In genomic region chr12:85951823-85952222, GRCh38 we compare ENCODE assay signal across 11 cellular contexts.
DNase-seq lines count a peak whose midpoint lies in the region; ATAC-seq and TF ChIP-seq lines count a peak whose summit lies in the region.
"Had no signal": no experiment of that assay in that cellular context is flagged by ENCODE, and none has a peak within 500 bp of the region (broad histone marks: within the 10 kb centered on the region; RNA-seq: fewer than 3 reads in every experiment).

No MANE protein-coding gene starts in this region.

- no peaks in the 10 kb centered on the region for H3K27me3 ChIP-seq in DND-41 (ENCODE audit: insufficient read depth, low read length, poor library complexity)
- no peaks in the 10 kb centered on the region for H3K27me3 ChIP-seq in adipocyte (replicated peaks; ENCODE audit: control insufficient read depth, insufficient read depth, low read length)
- peaks cover 0 to 3% (median 0%) of the 10 kb centered on the region in 4 donors for H3K27me3 ChIP-seq in liver (ENCODE audit: control insufficient read depth in 4 of 4, insufficient read depth in 4 of 4, low read length in 3 of 4)
- H3K27me3 ChIP-seq in CD8-positive, alpha-beta memory T cell (ENCODE audit: insufficient read depth, low read length, poor library complexity, severe bottlenecking), result no peaks in the 10 kb centered on the region
- H3K27me3 ChIP-seq: right atrium auricular region had no signal

- TF ChIP-seq RAD21 in liver (IDR thresholded peaks at IDR 0.05), result peak; percentile 42 to 44

- no peak for ATAC-seq in DND-41 (ENCODE audit: insufficient read depth, low read depth)

- H3K9me3 Mint-ChIP-seq in CD8-positive, alpha-beta memory T cell, result peaks cover 0 to 7% (median 2%) of the 10 kb centered on the region in 5 donors

- peak; percentile 38 for TF ChIP-seq CTCF in DND-41 (IDR thresholded peaks at IDR 0.05; ENCODE audit: borderline replicate concordance, extremely low read depth, low read length, poor library complexity, severe bottlenecking)
- peak; percentile 62 for TF ChIP-seq CTCF in LNCAP (IDR thresholded peaks at IDR 0.05)
- no peak for TF ChIP-seq CTCF in liver (IDR thresholded peaks at IDR 0.05; ENCODE audit: low read depth, low read length, missing input control)

- H2AFZ ChIP-seq in DND-41 (ENCODE audit: low read depth, low read length), result no peak overlapping the region

- no peak overlapping the region for H3K4me3 ChIP-seq in DND-41 (ENCODE audit: low read depth in 1 of 2, low read length in 2 of 2)
- no peak overlapping the region for H3K4me3 ChIP-seq in adipocyte (ENCODE audit: low read length)
- H3K4me3 ChIP-seq in liver (ENCODE audit: low read depth in 1 of 3, low read length in 3 of 3), result no peak overlapping the region
- no peak overlapping the region for H3K4me3 ChIP-seq in CD8-positive, alpha-beta memory T cell (ENCODE audit: low read length)
- H3K4me3 ChIP-seq: right atrium auricular region had no signal

- no peaks in the 10 kb centered on the region for H3K36me3 ChIP-seq in DND-41 (ENCODE audit: insufficient read depth, low read length)
- H3K36me3 ChIP-seq in adipocyte (ENCODE audit: control insufficient read depth, insufficient read depth, low read length, severe bottlenecking), result no peaks in the 10 kb centered on the region
- no peaks in the 10 kb centered on the region for H3K36me3 ChIP-seq in liver (ENCODE audit: control insufficient read depth in 4 of 4, insufficient read depth in 3 of 4, low read depth in 1 of 4, low read length in 3 of 4)
- no peaks in the 10 kb centered on the region for H3K36me3 ChIP-seq in CD8-positive, alpha-beta memory T cell (ENCODE audit: insufficient read depth, low read length)
- H3K36me3 ChIP-seq: right atrium auricular region had no signal

- H3K4me1 Mint-ChIP-seq in CD8-positive, alpha-beta memory T cell, result no peaks in the 10 kb centered on the region

- no peak overlapping the region for H3K9ac ChIP-seq in DND-41 (ENCODE audit: low read depth, low read length)
- no peak overlapping the region for H3K9ac ChIP-seq in adipocyte (ENCODE audit: low read length)
- H3K9ac ChIP-seq in liver (ENCODE audit: low read depth in 1 of 2, low read length in 2 of 2), result no peak overlapping the region

- H3K27ac ChIP-seq in DND-41 (ENCODE audit: low read length) (no peak overlapping the region), liver (ENCODE audit: low read depth in 1 of 2, low read length in 2 of 2) (no peak overlapping the region)
- no peak overlapping the region for H3K27ac ChIP-seq in CD8-positive, alpha-beta memory T cell (ENCODE audit: low read depth, low read length)
- H3K27ac ChIP-seq: right atrium auricular region had no signal

- no peak overlapping the region for H3K4me3 Mint-ChIP-seq in CD8-positive, alpha-beta memory T cell

- H3K9me3 ChIP-seq in DND-41 (ENCODE audit: insufficient read depth, low read length, severe bottlenecking) (no peaks in the 10 kb centered on the region), adipocyte (ENCODE audit: control insufficient read depth, low read length) (no peaks in the 10 kb centered on the region), liver (ENCODE audit: control insufficient read depth in 4 of 4, low read length in 3 of 4) (no peaks in the 10 kb centered on the region)
- H3K9me3 ChIP-seq in CD8-positive, alpha-beta memory T cell (ENCODE audit: low read length), result no peaks in the 10 kb centered on the region
- H3K9me3 ChIP-seq: right atrium auricular region had no signal

- no peak for DNase-seq in DND-41
- peak; percentile 55 for DNase-seq in adipocyte (ENCODE audit: low read depth)
- no peak for DNase-seq in HuH-7.5 (ENCODE audit: low spot score)
- DNase-seq in amniotic stem cell (lab: John Stamatoyannopoulos, UW), result no peak
- no peak for DNase-seq in CD8-positive, alpha-beta memory T cell
- no peak for DNase-seq in EL
- DNase-seq: activated CD4-positive, alpha-beta T cell treated with anti-CD3 and anti-CD28 coated beads for 1 hour; effector CD8-positive, alpha-beta T cell had no signal

- CTCF ChIA-PET in CD8-positive, alpha-beta memory T cell (lab: Charles Lee), result no interaction called here

- no peaks in the 10 kb centered on the region for H3K36me3 Mint-ChIP-seq in CD8-positive, alpha-beta memory T cell

- H3K27ac Mint-ChIP-seq in CD8-positive, alpha-beta memory T cell, result no peak overlapping the region

- H3K79me2 ChIP-seq in DND-41 (ENCODE audit: insufficient read depth, low read length), result no peaks in the 10 kb centered on the region

- H3K27me3 Mint-ChIP-seq in CD8-positive, alpha-beta memory T cell, result no peaks in the 10 kb centered on the region

- POLR2A ChIA-PET in CD8-positive, alpha-beta memory T cell (lab: Charles Lee), result no interaction called here

- H3K4me2 ChIP-seq in DND-41 (ENCODE audit: insufficient read depth, low read length), result no peak overlapping the region

- H4K20me1 ChIP-seq in DND-41 (ENCODE audit: insufficient read depth, low read length), result no peaks in the 10 kb centered on the region

- no peaks in the 10 kb centered on the region for H3K4me1 ChIP-seq in DND-41 (ENCODE audit: insufficient read depth, low read length)
- no peaks in the 10 kb centered on the region for H3K4me1 ChIP-seq in adipocyte (ENCODE audit: control insufficient read depth, insufficient read depth, low read length)
- H3K4me1 ChIP-seq in liver (ENCODE audit: control insufficient read depth in 4 of 4, insufficient read depth in 4 of 4, low read length in 3 of 4), result no peaks in the 10 kb centered on the region
- H3K4me1 ChIP-seq in CD8-positive, alpha-beta memory T cell (ENCODE audit: insufficient read depth, low read length), result no peaks in the 10 kb centered on the region
- H3K4me1 ChIP-seq: right atrium auricular region had no signal

- WGBS in liver, result 4% methylated on average over 1 of the region's 1 CpG

TF ChIP-seq in liver, 16 proteins besides CTCF, POLR2A, EP300 and RAD21:
- TF ChIP-seq NR2F2 (IDR thresholded peaks at IDR 0.05), result no peak
- no peak for TF ChIP-seq YY1 (IDR thresholded peaks at IDR 0.05)
- TF ChIP-seq JUND (IDR thresholded peaks at IDR 0.05), result no peak
- no peak for TF ChIP-seq RXRA (IDR thresholded peaks at IDR 0.05)
- TF ChIP-seq HNF4A (conservative IDR thresholded peaks at IDR 0.05), result no peak
